ENCODE assay signal across 27 cellular contexts in the genomic region with DNA sequence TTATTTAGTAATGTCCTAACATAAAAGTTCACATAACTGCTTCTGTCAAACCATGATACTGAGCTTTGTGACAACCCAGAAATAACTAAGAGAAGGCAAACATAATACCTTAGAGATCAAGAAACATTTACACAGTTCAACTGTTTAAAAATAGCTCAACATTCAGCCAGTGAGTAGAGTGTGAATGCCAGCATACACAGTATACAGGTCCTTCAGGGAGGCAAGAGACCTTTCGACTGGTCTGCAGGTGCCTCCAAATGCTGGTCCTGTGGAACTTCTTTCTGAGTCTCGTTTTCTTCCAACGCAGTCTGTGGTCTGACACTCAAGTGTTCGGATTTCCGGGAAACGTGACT.
"Had no signal": no experiment of that assay in that cellular context is flagged by ENCODE, and none has a peak within 500 bp of the region (broad histone marks: within the 10 kb centered on the region; RNA-seq: fewer than 3 reads in every experiment).

No MANE protein-coding gene starts in this region.

- ATAC-seq: activated naive CD8-positive, alpha-beta T cell treated with anti-CD3 and anti-CD28 coated beads, Interleukin-2, amount 50 U/mL, for 24 hours; SK-N-SH treated with all-trans-retinoic acid at 6 μM for 48 hours; T-helper 17 cell had no signal

- DNase-seq: activated CD4-positive, alpha-beta memory T cell treated with anti-CD3 and anti-CD28 coated beads, Interleukin-2, amount 10 ng/mL, durations not matched to agents 7 days and 5 days; activated CD4-positive, alpha-beta T cell treated with anti-CD3 and anti-CD28 coated beads, Interleukin-2, amount 10 ng/mL, durations not matched to agents 7 days and 5 days; activated CD4-positive, CD25-positive, alpha-beta regulatory T cell treated with anti-CD3 and anti-CD28 coated beads, Interleukin-2, amount 50 U/mL, for 72 hours; activated CD8-positive, alpha-beta memory T cell treated with anti-CD3 and anti-CD28 coated beads, Interleukin-2, amount 50 U/mL, for 48 hours; activated gamma-delta T cell; activated naive CD8-positive, alpha-beta T cell treated with anti-CD3 and anti-CD28 coated beads, Interleukin-2, amount 50 U/mL, for 24 hours; activated T-cell treated with anti-CD3 and anti-CD28 coated beads, Interleukin-2, amount 50 U/mL, for 24 hours; amygdala; colonic mucosa; effector CD8-positive, alpha-beta T cell; hypothalamus; immature natural killer cell; mammary epithelial cell; nephron progenitor cell; retina; spleen; stimulated activated naive CD4-positive, alpha-beta T cell treated with Interleukin-2 at 50 U/mL for 16 hours; T-helper 17 cell; T1000; trophoblast cell; uterus had no signal

- H3K4me1 ChIP-seq: breast epithelium, colonic mucosa, spleen, uterus had no signal

- H3K9me3 Mint-ChIP-seq: activated CD4-positive, alpha-beta memory T cell treated with anti-CD3 and anti-CD28 coated beads, Interleukin-2, amount 10 ng/mL, durations not matched to agents 7 days and 5 days; activated CD4-positive, alpha-beta T cell treated with anti-CD3 and anti-CD28 coated beads, Interleukin-2, amount 10 ng/mL, durations not matched to agents 7 days and 5 days; activated naive CD4-positive, alpha-beta T cell treated with anti-CD3 and anti-CD28 coated beads, Interleukin-2, amount 50 U/mL, for 24 hours; activated naive CD8-positive, alpha-beta T cell treated with anti-CD3 and anti-CD28 coated beads, Interleukin-2, amount 50 U/mL, for 24 hours; activated T-cell treated with anti-CD3 and anti-CD28 coated beads, Interleukin-2, amount 50 U/mL, for 24 hours; immature natural killer cell; nephron progenitor cell had no signal

- H3K4me3 Mint-ChIP-seq: activated CD4-positive, alpha-beta memory T cell treated with anti-CD3 and anti-CD28 coated beads, Interleukin-2, amount 10 ng/mL, durations not matched to agents 7 days and 5 days; activated CD4-positive, alpha-beta T cell treated with anti-CD3 and anti-CD28 coated beads, Interleukin-2, amount 10 ng/mL, durations not matched to agents 7 days and 5 days; activated naive CD4-positive, alpha-beta T cell treated with anti-CD3 and anti-CD28 coated beads, Interleukin-2, amount 50 U/mL, for 24 hours; activated naive CD8-positive, alpha-beta T cell treated with anti-CD3 and anti-CD28 coated beads, Interleukin-2, amount 50 U/mL, for 24 hours; activated T-cell treated with anti-CD3 and anti-CD28 coated beads, Interleukin-2, amount 50 U/mL, for 24 hours; immature natural killer cell; nephron progenitor cell; T-helper 17 cell had no signal

- H3K36me3 ChIP-seq: colonic mucosa, uterus had no signal

- H3K4me3 ChIP-seq: breast epithelium, colonic mucosa, spleen, thoracic aorta, uterus had no signal

- H3K27ac Mint-ChIP-seq: activated CD4-positive, alpha-beta memory T cell treated with anti-CD3 and anti-CD28 coated beads, Interleukin-2, amount 10 ng/mL, durations not matched to agents 7 days and 5 days; activated CD4-positive, alpha-beta T cell treated with anti-CD3 and anti-CD28 coated beads, Interleukin-2, amount 10 ng/mL, durations not matched to agents 7 days and 5 days; activated naive CD4-positive, alpha-beta T cell treated with anti-CD3 and anti-CD28 coated beads, Interleukin-2, amount 50 U/mL, for 24 hours; activated naive CD8-positive, alpha-beta T cell treated with anti-CD3 and anti-CD28 coated beads, Interleukin-2, amount 50 U/mL, for 24 hours; activated T-cell treated with anti-CD3 and anti-CD28 coated beads, Interleukin-2, amount 50 U/mL, for 24 hours; nephron progenitor cell had no signal

- H3K27me3 Mint-ChIP-seq: activated CD4-positive, alpha-beta memory T cell treated with anti-CD3 and anti-CD28 coated beads, Interleukin-2, amount 10 ng/mL, durations not matched to agents 7 days and 5 days; activated CD4-positive, alpha-beta T cell treated with anti-CD3 and anti-CD28 coated beads, Interleukin-2, amount 10 ng/mL, durations not matched to agents 7 days and 5 days; activated naive CD4-positive, alpha-beta T cell treated with anti-CD3 and anti-CD28 coated beads, Interleukin-2, amount 50 U/mL, for 24 hours; activated naive CD8-positive, alpha-beta T cell treated with anti-CD3 and anti-CD28 coated beads, Interleukin-2, amount 50 U/mL, for 24 hours; activated T-cell treated with anti-CD3 and anti-CD28 coated beads, Interleukin-2, amount 50 U/mL, for 24 hours; T-helper 17 cell had no signal

- H3K27ac ChIP-seq: breast epithelium, colonic mucosa, epithelial cell of prostate, neutrophil, spleen, thoracic aorta, uterus had no signal

- H3K27me3 ChIP-seq: breast epithelium, colonic mucosa, neutrophil, spleen, uterus had no signal

- H3K9me3 ChIP-seq: breast epithelium, colonic mucosa, neutrophil, spleen, thoracic aorta, uterus had no signal
